8 cellular contexts compared by ENCODE assay signal in genomic region chr4:177309525-177310371, GRCh38. TPM values are rescaled to one million over a fixed set of nuclear protein-coding genes. Genes with fewer than 3 reads are reported as not detected.
DNase-seq lines count a peak whose midpoint lies in the region; ATAC-seq and TF ChIP-seq lines count a peak whose summit lies in the region.

A gene with protein sequence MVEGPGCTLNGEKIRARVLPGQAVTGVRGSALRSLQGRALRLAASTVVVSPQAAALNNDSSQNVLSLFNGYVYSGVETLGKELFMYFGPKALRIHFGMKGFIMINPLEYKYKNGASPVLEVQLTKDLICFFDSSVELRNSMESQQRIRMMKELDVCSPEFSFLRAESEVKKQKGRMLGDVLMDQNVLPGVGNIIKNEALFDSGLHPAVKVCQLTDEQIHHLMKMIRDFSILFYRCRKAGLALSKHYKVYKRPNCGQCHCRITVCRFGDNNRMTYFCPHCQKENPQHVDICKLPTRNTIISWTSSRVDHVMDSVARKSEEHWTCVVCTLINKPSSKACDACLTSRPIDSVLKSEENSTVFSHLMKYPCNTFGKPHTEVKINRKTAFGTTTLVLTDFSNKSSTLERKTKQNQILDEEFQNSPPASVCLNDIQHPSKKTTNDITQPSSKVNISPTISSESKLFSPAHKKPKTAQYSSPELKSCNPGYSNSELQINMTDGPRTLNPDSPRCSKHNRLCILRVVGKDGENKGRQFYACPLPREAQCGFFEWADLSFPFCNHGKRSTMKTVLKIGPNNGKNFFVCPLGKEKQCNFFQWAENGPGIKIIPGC (plus strand): TSS chr4:177309874. CDS start chr4:177309954, 80 bp downstream.

- H3K9me3 Mint-ChIP-seq in activated T-cell treated with anti-CD3 and anti-CD28 coated beads, Interleukin-2, amount 50 U/mL, for 24 hours, result no peaks in the 10 kb centered on the region
- no peaks in the 10 kb centered on the region for H3K9me3 Mint-ChIP-seq in naive thymus-derived CD4-positive, alpha-beta T cell
- H3K9me3 Mint-ChIP-seq in stimulated activated memory B cell treated with anti-CD40 and anti-IgM and Interleukin-4, amounts not matched to agents 10 μg/mL and 1 μg/mL and 100 μg/mL, for 72 hours, result no peaks in the 10 kb centered on the region

- POLR2A ChIA-PET in naive thymus-derived CD4-positive, alpha-beta T cell (lab: Charles Lee), result interaction anchor here (0.8 kb wide), 1 partner anchor 132 kb away, joined by 3 read pairs; the partner anchor contains the start of gene AGA

- peaks cover 28% of the 10 kb centered on the region for H3K4me1 Mint-ChIP-seq in activated T-cell treated with anti-CD3 and anti-CD28 coated beads, Interleukin-2, amount 50 U/mL, for 24 hours (ENCODE audit: low read depth)
- peaks cover 4 to 56% (median 20%) of the 10 kb centered on the region in 7 donors for H3K4me1 Mint-ChIP-seq in naive thymus-derived CD4-positive, alpha-beta T cell
- peaks cover 14% of the 10 kb centered on the region for H3K4me1 Mint-ChIP-seq in stimulated activated memory B cell treated with anti-CD40 and anti-IgM and Interleukin-4, amounts not matched to agents 10 μg/mL and 1 μg/mL and 100 μg/mL, for 72 hours

- no peaks in the 10 kb centered on the region for H3K9me3 ChIP-seq in naive thymus-derived CD4-positive, alpha-beta T cell (ENCODE audit: control insufficient read depth in 2 of 3, low read length in 3 of 3)

- ATAC-seq in GM21717 (IDR thresholded peaks at IDR 0.05; ENCODE audit: unreplicated experiment), result peak; percentile 95
- peak; percentile 94 for ATAC-seq in naive thymus-derived CD4-positive, alpha-beta T cell
- peak; percentile 93 for ATAC-seq in stimulated activated memory B cell treated with anti-CD40 and anti-IgM and Interleukin-4, amounts not matched to agents 10 μg/mL and 1 μg/mL and 100 μg/mL, for 72 hours

- peaks cover 0 to 13% of the 10 kb centered on the region in 2 donors for H3K4me1 ChIP-seq in naive thymus-derived CD4-positive, alpha-beta T cell (ENCODE audit: control insufficient read depth in 2 of 2, insufficient read depth in 2 of 2, low read length in 2 of 2)

- peak within 1 kb of the TSS; percentile 94 for H3K4me3 Mint-ChIP-seq in activated T-cell treated with anti-CD3 and anti-CD28 coated beads, Interleukin-2, amount 50 U/mL, for 24 hours
- peak within 1 kb of the TSS; percentile 81 to 95 (median 89) for H3K4me3 Mint-ChIP-seq in naive thymus-derived CD4-positive, alpha-beta T cell
- H3K4me3 Mint-ChIP-seq in stimulated activated memory B cell treated with anti-CD40 and anti-IgM and Interleukin-4, amounts not matched to agents 10 μg/mL and 1 μg/mL and 100 μg/mL, for 72 hours, result peak within 1 kb of the TSS; percentile 96

- H3K4me3 ChIP-seq in Jurkat, Clone E6-1 (ENCODE audit: low read length), result peak within 1 kb of the TSS; percentile 88
- peak within 1 kb of the TSS; percentile 78 for H3K4me3 ChIP-seq in naive thymus-derived CD4-positive, alpha-beta T cell (ENCODE audit: low read length)

- CTCF ChIA-PET in naive thymus-derived CD4-positive, alpha-beta T cell (lab: Charles Lee), result interaction anchor here (1.0 kb wide), 1 partner anchor 30 kb away, joined by 3 read pairs; no protein-coding TSS in a partner anchor

- peaks cover 7% of the 10 kb centered on the region for H3K36me3 Mint-ChIP-seq in activated T-cell treated with anti-CD3 and anti-CD28 coated beads, Interleukin-2, amount 50 U/mL, for 24 hours (ENCODE audit: low read depth)
- peaks cover 0 to 7% (median 0%) of the 10 kb centered on the region in 5 donors for H3K36me3 Mint-ChIP-seq in naive thymus-derived CD4-positive, alpha-beta T cell
- no peaks in the 10 kb centered on the region for H3K36me3 Mint-ChIP-seq in stimulated activated memory B cell treated with anti-CD40 and anti-IgM and Interleukin-4, amounts not matched to agents 10 μg/mL and 1 μg/mL and 100 μg/mL, for 72 hours

- no peaks in the 10 kb centered on the region for H3K27me3 Mint-ChIP-seq in activated T-cell treated with anti-CD3 and anti-CD28 coated beads, Interleukin-2, amount 50 U/mL, for 24 hours
- H3K27me3 Mint-ChIP-seq in naive thymus-derived CD4-positive, alpha-beta T cell, result no peaks in the 10 kb centered on the region
- no peaks in the 10 kb centered on the region for H3K27me3 Mint-ChIP-seq in stimulated activated memory B cell treated with anti-CD40 and anti-IgM and Interleukin-4, amounts not matched to agents 10 μg/mL and 1 μg/mL and 100 μg/mL, for 72 hours

- H3K27me3 ChIP-seq in naive thymus-derived CD4-positive, alpha-beta T cell (ENCODE audit: control insufficient read depth in 2 of 2, insufficient read depth in 2 of 2, low read length in 2 of 2), result no peaks in the 10 kb centered on the region

- intact Hi-C loops in naive thymus-derived CD4-positive, alpha-beta T cell (cut with micrococcal nuclease), result loop anchor here (1.0 to 10.0 kb wide), 11 partner anchors 11 to 1115 kb away; partner anchors contain the start of genes AGA (in 2 of the 2), SPATA4 (in 2 of the 2) and SPCS3 (in 1 of the 2)

- no peaks in the 10 kb centered on the region for H3K36me3 ChIP-seq in naive thymus-derived CD4-positive, alpha-beta T cell (ENCODE audit: control insufficient read depth in 2 of 3, insufficient read depth in 3 of 3, low read length in 3 of 3)

- DNase-seq in DMS53 treated with DMSO at 0.1 percent for 48 hours (lab: John Stamatoyannopoulos, UW; ENCODE audit: unreplicated experiment) (peak; percentile 60), fibroblast of gingiva (ENCODE audit: low read depth) (peak; percentile 83)
- peak; percentile 96 for DNase-seq in Jurkat, Clone E6-1 (ENCODE audit: low read depth, low spot score)
- DNase-seq in activated T-cell treated with anti-CD3 and anti-CD28 coated beads, Interleukin-2, amount 50 U/mL, for 24 hours, result peak; percentile 98
- peak; percentile 85 to 92 (median 90) for DNase-seq in naive thymus-derived CD4-positive, alpha-beta T cell

- peak within 1 kb of the TSS; percentile 69 for H3K27ac ChIP-seq in naive thymus-derived CD4-positive, alpha-beta T cell (ENCODE audit: low read depth, low read length)

- peak within 1 kb of the TSS; percentile 95 for H3K27ac Mint-ChIP-seq in activated T-cell treated with anti-CD3 and anti-CD28 coated beads, Interleukin-2, amount 50 U/mL, for 24 hours
- H3K27ac Mint-ChIP-seq in naive thymus-derived CD4-positive, alpha-beta T cell, result peak within 1 kb of the TSS; percentile 25 to 93 (median 82)
- H3K27ac Mint-ChIP-seq in stimulated activated memory B cell treated with anti-CD40 and anti-IgM and Interleukin-4, amounts not matched to agents 10 μg/mL and 1 μg/mL and 100 μg/mL, for 72 hours, result peak within 1 kb of the TSS; percentile 77

TF ChIP-seq in PFSK-1, 5 proteins besides CTCF, POLR2A, EP300 and RAD21:
- no peak for TF ChIP-seq FOXP2 (optimal IDR thresholded peaks at IDR 0.05; ENCODE audit: borderline replicate concordance, extremely low read depth, extremely low read length, insufficient read depth)
- TF ChIP-seq POLR2AphosphoS5 (IDR thresholded peaks at IDR 0.05; ENCODE audit: low read depth, low read length), result peak; percentile 95
- TF ChIP-seq REST (IDR thresholded peaks at IDR 0.05; ENCODE audit: insufficient read depth in 1 of 2, low read depth in 2 of 2, low read length in 2 of 2), result peak in 1 of 2 experiments; percentile 31; a peak in 1 of 4 replicates
- peak; percentile 89 for TF ChIP-seq TAF1 (IDR thresholded peaks at IDR 0.05; ENCODE audit: borderline replicate concordance, insufficient read depth, low read length)
- TF ChIP-seq SIN3A (IDR thresholded peaks at IDR 0.05; ENCODE audit: borderline replicate concordance, insufficient read depth, low read length), result peak; percentile 89; the same call in 1 of the 2 replicates

RNA-seq across cellular contexts. Expression of the gene that starts here (rescaled TPM):
- 37.2 TPM for polyA plus RNA-seq in Jurkat, Clone E6-1 (2012; ENCODE audit: insufficient read depth, insufficient read length)
- polyA plus RNA-seq in PFSK-1 (2012; ENCODE audit: insufficient read length, low read depth), result 2.2 TPM
- total RNA-seq in naive thymus-derived CD4-positive, alpha-beta T cell, result 10 to 100 TPM in 1 of 5 experiments, 1 to 10 TPM in 1, under 1 TPM in 1, not detected in 2; 0.37 to 24.7 (median 2.4) TPM
- not detected for polyA plus RNA-seq in naive thymus-derived CD4-positive, alpha-beta T cell

Comparison
In these comparisons a context has a peak if more than half of its experiments do, and no peak if none do; other contexts are left out.
1. Peak in every context shown above with its lines: DNase-seq, ATAC-seq, H3K4me3 ChIP-seq and H3K27ac ChIP-seq.